ENCODE assay signal across 12 cellular contexts in the genomic region with DNA sequence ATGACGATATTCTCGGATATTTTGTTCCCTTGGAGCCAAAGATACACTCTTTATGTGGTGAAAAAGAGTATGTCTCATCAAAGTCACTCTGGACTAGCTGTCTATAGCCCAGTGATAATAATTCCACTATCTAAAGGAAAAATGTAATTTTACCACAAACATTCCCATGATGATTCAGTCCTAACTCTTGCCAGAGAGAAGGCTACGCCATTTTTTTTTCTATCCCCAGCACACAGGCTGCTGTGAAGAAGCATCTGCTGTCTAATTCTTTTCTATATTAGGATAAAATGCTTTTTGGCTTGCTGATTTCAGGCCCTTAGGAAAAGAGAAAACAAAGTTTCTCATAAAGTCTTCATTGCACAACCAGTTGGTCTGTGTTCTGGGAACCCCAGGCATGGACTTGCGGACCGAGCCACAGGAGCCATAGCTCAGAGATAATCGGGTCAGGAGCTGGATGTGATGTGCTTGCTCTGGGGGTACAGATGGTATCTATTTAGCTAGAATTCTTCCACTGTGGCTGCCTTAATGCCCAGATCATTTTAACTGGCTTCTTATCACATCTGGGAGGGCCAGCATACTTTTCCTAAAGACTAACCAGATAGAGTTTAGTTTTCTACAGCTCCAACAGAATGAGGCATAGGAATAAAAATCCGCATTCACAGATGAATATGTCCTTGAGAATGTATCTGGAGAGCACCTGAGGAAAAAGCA.
A peak's percentile ranks its signal among the peaks of the same experiment; 100 is the strongest.
DNase-seq lines count a peak whose midpoint lies in the region; ATAC-seq, FAIRE-seq and TF ChIP-seq lines count a peak whose summit lies in the region.
"Had no signal": no experiment of that assay in that cellular context is flagged by ENCODE, and none has a peak within 500 bp of the region (broad histone marks: within the 10 kb centered on the region; RNA-seq: fewer than 3 reads in every experiment).

No MANE protein-coding gene starts in this region.

- TF ChIP-seq CTCF in esophagus squamous epithelium (IDR thresholded peaks at IDR 0.05), result no peak
- no peak for TF ChIP-seq CTCF in mucosa of descending colon (IDR thresholded peaks at IDR 0.05)

- FAIRE-seq in urothelium cell line (lab: Jason Lieb, UNC), result no peak
- FAIRE-seq: endothelial cell of umbilical vein had no signal

- no peak for TF ChIP-seq POLR2A in esophagus squamous epithelium (IDR thresholded peaks at IDR 0.05)

- DNase-seq in NCI-H446 treated with DMSO at 0.1 percent for 48 hours (lab: John Stamatoyannopoulos, UW) (peak; percentile 27), esophagus squamous epithelium (lab: John Stamatoyannopoulos, UW) (no peak), mucosa of descending colon (no peak), urothelium cell line (ENCODE audit: low spot score) (peak; percentile 3)
- no peak for DNase-seq in activated CD8-positive, alpha-beta memory T cell treated with anti-CD3 and anti-CD28 coated beads, Interleukin-2, amount 50 U/mL, for 4 hours
- DNase-seq in activated effector memory CD4-positive, alpha-beta T cell treated with anti-CD3 and anti-CD28 coated beads, Interleukin-2, amount 50 U/mL, for 16 hours, result no peak
- no peak for DNase-seq in activated CD4-positive, CD25-positive, alpha-beta regulatory T cell (lab: John Stamatoyannopoulos, UW)
- DNase-seq: activated T-cell treated with anti-CD3 and anti-CD28 coated beads, Interleukin-2, amount 50 U/mL, for 48 hours; MG63; stimulated activated CD4-positive, alpha-beta T cell treated with anti-CD3 and anti-CD28 coated beads, Interleukin-2, amount 100 ng/mL, for 48 hours had no signal

- H3K9me3 ChIP-seq in esophagus squamous epithelium (no peaks in the 10 kb centered on the region), mucosa of descending colon (no peaks in the 10 kb centered on the region)
- H3K9me3 ChIP-seq: MG63 had no signal

- ATAC-seq in mucosa of descending colon, result peak; percentile 24
- ATAC-seq: stimulated activated effector memory CD8-positive, alpha-beta T cell treated with anti-CD3 and anti-CD28 coated beads, Interleukin-12 subunit alpha, Interleukin-12 subunit beta, amount 100 ng/mL, for 72 hours had no signal

- H3K4me3 ChIP-seq in esophagus squamous epithelium (no peak overlapping the region), mucosa of descending colon (no peak overlapping the region)
- H3K4me3 ChIP-seq: MG63 had no signal

- H3K36me3 ChIP-seq in esophagus squamous epithelium (no peaks in the 10 kb centered on the region), mucosa of descending colon (ENCODE audit: low read depth) (no peaks in the 10 kb centered on the region)
- H3K36me3 ChIP-seq: MG63 had no signal

- H3K27me3 ChIP-seq in esophagus squamous epithelium, result no peaks in the 10 kb centered on the region
- H3K27me3 ChIP-seq: MG63 had no signal

- peaks cover 0 to 13% (median 0%) of the 10 kb centered on the region in 3 donors for H3K4me1 ChIP-seq in esophagus squamous epithelium
- no peaks in the 10 kb centered on the region for H3K4me1 ChIP-seq in mucosa of descending colon (ENCODE audit: low read depth)

- peak overlapping the region in 3 of 4 donors; percentile 28 to 77 (median 63) for H3K27ac ChIP-seq in esophagus squamous epithelium

- 72 to 79% methylated on average over 7 of the region's 7 CpGs for WGBS in esophagus squamous epithelium, 2 donors

- intact Hi-C loops in esophagus squamous epithelium (cut with DNase I) (no loop called here), mucosa of descending colon (cut with DNase I, micrococcal nuclease) (no loop called here)

Comparison
In these comparisons a context has a peak if more than half of its experiments do, and no peak if none do; other contexts are left out.
1. DNase-seq: peak in NCI-H446 treated with DMSO at 0.1 percent for 48 hours (single experiment) and urothelium cell line (single experiment); none in esophagus squamous epithelium (single experiment), mucosa of descending colon (0 of 3), activated CD8-positive, alpha-beta memory T cell treated with anti-CD3 and anti-CD28 coated beads, Interleukin-2, amount 50 U/mL, for 4 hours (single experiment), activated effector memory CD4-positive, alpha-beta T cell treated with anti-CD3 and anti-CD28 coated beads, Interleukin-2, amount 50 U/mL, for 16 hours (single experiment) and activated CD4-positive, CD25-positive, alpha-beta regulatory T cell (0 of 4).